In the genomic region with DNA sequence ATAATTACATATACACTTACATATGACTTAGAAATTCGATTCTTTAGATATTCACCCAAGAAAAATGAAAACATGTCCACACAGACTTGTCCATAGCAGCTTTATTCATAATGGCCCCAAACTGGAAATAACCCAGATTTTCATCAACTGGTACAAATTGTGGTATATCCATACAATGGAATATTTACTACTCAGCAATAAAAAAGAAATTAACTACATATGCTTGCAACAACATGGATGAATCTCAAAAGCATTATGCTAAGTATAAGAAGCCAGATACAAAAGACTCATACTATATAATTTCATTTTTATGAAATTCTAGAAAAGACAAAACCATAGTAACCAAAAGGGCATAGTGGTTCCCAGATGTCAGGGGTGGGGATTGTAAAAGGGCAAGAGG, we compare ENCODE assay signal across 11 cellular contexts. TPM values are rescaled to one million over a fixed set of nuclear protein-coding genes. Genes with fewer than 3 reads are reported as not detected.
"Had no signal": no experiment of that assay in that cellular context is flagged by ENCODE, and none has a peak within 500 bp of the region (broad histone marks: within the 10 kb centered on the region; RNA-seq: fewer than 3 reads in every experiment).

No MANE protein-coding gene starts in this region.

- ATAC-seq: GM23338, HCT116 had no signal

- H3K4me2 ChIP-seq: GM23338 had no signal

- FAIRE-seq: H1, H54 had no signal

- DNase-seq: GM23248, GOT3, H7, H9, HCEC 1CT, HFFc6 had no signal

- H3K4me3 ChIP-seq: GM23248, GM23338, HAP-1 had no signal

- H3K4me1 ChIP-seq: HAP-1 had no signal

- H3K36me3 ChIP-seq: HAP-1 had no signal

- H3K9ac ChIP-seq: GM23248 had no signal

- H3K9me3 ChIP-seq: HAP-1 had no signal

- H2AFZ ChIP-seq: GM23248, GM23338 had no signal

- H3K27ac ChIP-seq: GM23248 had no signal

RNA-seq across cellular contexts. Expression of gene REEP1, which starts 5.1 kb away (rescaled TPM):
- total RNA-seq: GM23248 had no signal
- polyA plus RNA-seq: GM23248 had no signal
